Comparison of ENCODE assay signal across 18 cellular contexts in the genomic region with DNA sequence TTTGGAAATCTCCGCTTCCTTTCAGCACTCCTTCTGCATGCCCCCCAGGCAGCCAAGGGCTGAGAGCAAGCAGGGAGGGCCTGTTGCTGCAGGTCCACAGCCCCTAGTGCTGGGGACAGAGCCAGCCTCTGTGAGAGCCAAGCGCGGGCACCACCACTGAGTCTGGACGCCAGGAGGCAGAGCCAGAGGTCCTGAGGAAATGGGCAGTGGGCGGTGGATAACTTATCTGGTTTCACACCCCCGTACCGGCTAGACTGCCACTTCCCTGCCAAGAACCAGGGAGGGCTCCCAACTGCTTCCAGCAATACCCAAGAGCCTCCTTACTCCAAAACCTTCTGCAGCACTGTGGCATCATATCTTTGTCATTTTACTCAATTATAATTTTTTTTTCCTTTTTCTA.
DNase-seq lines count a peak whose midpoint lies in the region; ATAC-seq and TF ChIP-seq lines count a peak whose summit lies in the region.
"Had no signal": no experiment of that assay in that cellular context is flagged by ENCODE, and none has a peak within 500 bp of the region (broad histone marks: within the 10 kb centered on the region; RNA-seq: fewer than 3 reads in every experiment).

No MANE protein-coding gene starts in this region.

- intact Hi-C loops in activated naive CD4-positive, alpha-beta T cell treated with anti-CD3 and anti-CD28 coated beads for 36 hours (cut with micrococcal nuclease), result no loop called here

- H3K36me3 ChIP-seq in HEK293 (ENCODE audit: control insufficient read depth in 2 of 2, insufficient read depth in 1 of 2, low read length in 2 of 2), result no peaks in the 10 kb centered on the region
- no peaks in the 10 kb centered on the region for H3K36me3 ChIP-seq in SJCRH30

- POLR2A ChIA-PET in HEK293 (lab: Yijun Ruan, JAX), result no interaction called here

- H3K4me1 Mint-ChIP-seq in type B pancreatic cell (ENCODE audit: unreplicated experiment), result peaks cover 26% of the 10 kb centered on the region
- H3K4me1 Mint-ChIP-seq in activated naive CD4-positive, alpha-beta T cell treated with anti-CD3 and anti-CD28 coated beads for 36 hours (ENCODE audit: low read depth), result peaks cover 2% of the 10 kb centered on the region
- H3K4me1 Mint-ChIP-seq: B cell had no signal

- no peaks in the 10 kb centered on the region for H3K4me1 ChIP-seq in HEK293 (ENCODE audit: control insufficient read depth, insufficient read depth, low read length)
- H3K4me1 ChIP-seq in SJCRH30, result no peaks in the 10 kb centered on the region

- H3K36me3 Mint-ChIP-seq in type B pancreatic cell, result no peaks in the 10 kb centered on the region
- no peaks in the 10 kb centered on the region for H3K36me3 Mint-ChIP-seq in activated naive CD4-positive, alpha-beta T cell treated with anti-CD3 and anti-CD28 coated beads for 36 hours (ENCODE audit: low read depth)
- H3K36me3 Mint-ChIP-seq: CD14-positive monocyte had no signal

- CTCF ChIA-PET in HEK293 (lab: Yijun Ruan, JAX), result interaction anchor here (1.1 to 2.8 kb wide), 2 partner anchors 13 kb away, joined by 3 to 11 read pairs; no protein-coding TSS in a partner anchor
- CTCF ChIA-PET in activated naive CD4-positive, alpha-beta T cell treated with anti-CD3 and anti-CD28 coated beads for 36 hours (lab: Charles Lee), result no interaction called here

- H3K9me3 Mint-ChIP-seq in type B pancreatic cell, result no peaks in the 10 kb centered on the region
- no peaks in the 10 kb centered on the region for H3K9me3 Mint-ChIP-seq in activated naive CD4-positive, alpha-beta T cell treated with anti-CD3 and anti-CD28 coated beads for 36 hours

- DNase-seq in omental fat pad (ENCODE audit: low spot score), result no peak
- no peak for DNase-seq in type B pancreatic cell (ENCODE audit: extremely low spot score, unreplicated experiment)
- no peak for DNase-seq in NCI-H82 (lab: John Stamatoyannopoulos, UW)
- no peak for DNase-seq in activated naive CD4-positive, alpha-beta T cell treated with anti-CD3 and anti-CD28 coated beads for 36 hours
- no peak for DNase-seq in SJCRH30
- DNase-seq: GF-D8, Karpas-422, NCI-H1417, NCI-H1694 treated with DMSO at 0.1 percent for 48 hours, NCI-H2081 treated with DMSO at 0.1 percent for 48 hours, NCI-H2171 treated with DMSO at 0.1 percent for 48 hours, NCI-H524 treated with DMSO at 0.1 percent for 48 hours, OCI-M1 had no signal

- no peak overlapping the region for H3K4me3 Mint-ChIP-seq in type B pancreatic cell
- H3K4me3 Mint-ChIP-seq in activated naive CD4-positive, alpha-beta T cell treated with anti-CD3 and anti-CD28 coated beads for 36 hours, result no peak overlapping the region
- H3K4me3 Mint-ChIP-seq: B cell, CD14-positive monocyte had no signal

- ATAC-seq in esophagus mucosa (peak; percentile 20), omental fat pad (ENCODE audit: low FRiP score) (peak; percentile 19)

- peaks cover 27% of the 10 kb centered on the region for H3K27me3 Mint-ChIP-seq in type B pancreatic cell
- H3K27me3 Mint-ChIP-seq in activated naive CD4-positive, alpha-beta T cell treated with anti-CD3 and anti-CD28 coated beads for 36 hours (ENCODE audit: low read depth), result peaks cover 27% of the 10 kb centered on the region

- no peak overlapping the region for H3K4me3 ChIP-seq in HEK293 (ENCODE audit: low read depth, low read length)
- no peak overlapping the region for H3K4me3 ChIP-seq in SJCRH30
- H3K4me3 ChIP-seq: A549 had no signal

- H3K27ac ChIP-seq in HEK293 (ENCODE audit: extremely low read depth, low read depth, low read length) (no peak overlapping the region), SJCRH30 (no peak overlapping the region)
- H3K27ac ChIP-seq: A549 had no signal

- H3K27me3 ChIP-seq in SJCRH30, result 0 out of 2 replicates have a peak, but pooled peaks cover 10% of the 10 kb centered on the region

- no peak for TF ChIP-seq CTCF in HEK293 (tag by site-specific recombination; IDR thresholded peaks at IDR 0.05)
- TF ChIP-seq CTCF in omental fat pad (IDR thresholded peaks at IDR 0.05), result no peak
- no peak for TF ChIP-seq CTCF in type B pancreatic cell (conservative IDR thresholded peaks at IDR 0.05)

- H3K27ac Mint-ChIP-seq in type B pancreatic cell, result peak overlapping the region; percentile 63
- no peak overlapping the region for H3K27ac Mint-ChIP-seq in activated naive CD4-positive, alpha-beta T cell treated with anti-CD3 and anti-CD28 coated beads for 36 hours
- H3K27ac Mint-ChIP-seq: B cell had no signal

- H3K9me3 ChIP-seq in HEK293 (ENCODE audit: control insufficient read depth, insufficient read depth, low read depth, low read length) (no peaks in the 10 kb centered on the region), SJCRH30 (replicated peaks) (no peaks in the 10 kb centered on the region)
- H3K9me3 ChIP-seq: A549 had no signal

TF ChIP-seq in HEK293, 187 proteins besides CTCF, POLR2A, EP300 and RAD21:
- TF ChIP-seq EGR2 (tag by site-specific recombination; IDR thresholded peaks at IDR 0.05; ENCODE audit: low read depth), result peak; percentile 49; the same call in 1 of the 2 replicates
- TF ChIP-seq ZNF707 (tag by site-specific recombination; IDR thresholded peaks at IDR 0.05), result no peak
- TF ChIP-seq ZNF274 (IDR thresholded peaks at IDR 0.05; ENCODE audit: low read length), result no peak
- TF ChIP-seq ZNF274 (tag by site-specific recombination; IDR thresholded peaks at IDR 0.05; ENCODE audit: borderline replicate concordance), result no peak
- TF ChIP-seq ZNF184 (tag by site-specific recombination; IDR thresholded peaks at IDR 0.05), result no peak
- no peak for TF ChIP-seq BCL11B (tag by site-specific recombination; IDR thresholded peaks at IDR 0.05; ENCODE audit: low read depth)
- no peak for TF ChIP-seq ZNF76 (tag by site-specific recombination; IDR thresholded peaks at IDR 0.05; ENCODE audit: borderline replicate concordance, low read depth)
- TF ChIP-seq ZFHX2 (tag by site-specific recombination; conservative IDR thresholded peaks at IDR 0.05), result peak; percentile 63
- TF ChIP-seq ZNF830 (tag by site-specific recombination; IDR thresholded peaks at IDR 0.05; ENCODE audit: low read depth), result no peak
- no peak for TF ChIP-seq GLIS1 (tag by site-specific recombination; IDR thresholded peaks at IDR 0.05)
TF ChIP-seq in HEK293: peak in this region for 2.
